ENCODE assay signal across 1 cellular context in the genomic region with DNA sequence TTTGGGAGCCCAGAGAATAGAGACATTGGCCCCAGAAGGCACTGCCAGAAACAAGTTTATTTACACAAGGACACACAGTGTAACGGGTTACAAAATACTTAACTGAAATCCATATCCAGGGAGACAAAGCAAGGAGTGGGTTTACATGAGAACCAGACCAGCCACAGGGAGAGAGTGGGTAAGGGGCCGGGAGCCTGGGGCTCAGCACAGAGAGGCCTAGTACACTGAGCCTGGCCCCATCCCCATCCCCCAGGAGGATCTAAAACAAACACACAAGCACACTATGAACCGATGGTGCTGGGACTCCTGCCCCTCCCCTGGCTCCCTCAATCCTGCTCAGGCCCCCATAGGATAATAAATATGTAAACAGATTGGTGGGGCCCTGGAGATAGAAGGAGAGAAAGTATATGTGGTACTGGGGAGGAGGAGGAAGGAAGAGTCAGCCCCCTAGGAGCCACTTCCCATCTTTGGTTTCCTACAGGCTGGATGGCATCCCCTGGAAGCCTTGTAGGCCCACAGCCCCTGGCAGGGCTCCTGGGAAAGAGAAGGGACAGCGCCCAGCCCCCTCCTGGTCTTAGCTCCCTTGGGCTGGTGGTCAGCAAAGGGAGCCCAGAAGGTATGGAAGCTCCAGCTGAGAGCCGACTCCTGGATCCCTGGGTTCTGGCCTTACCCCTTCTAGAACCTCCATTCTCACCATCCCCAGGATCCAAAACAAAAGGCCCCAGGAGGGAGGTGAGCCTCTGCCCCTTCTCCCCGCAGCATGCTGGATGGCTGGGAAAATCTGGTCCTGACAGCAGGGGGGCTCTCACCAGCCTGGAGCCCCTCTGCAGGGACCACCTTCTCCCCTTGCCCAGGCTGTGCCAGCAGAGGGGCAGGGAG.
A peak's percentile ranks its signal among the peaks of the same experiment; 100 is the strongest.
TF ChIP-seq lines count a peak whose summit lies in the region.

No MANE protein-coding gene starts in this region.

TF ChIP-seq in liver, 16 proteins besides CTCF, POLR2A, EP300 and RAD21 (continued from another document):
- no peak for TF ChIP-seq YY1 (IDR thresholded peaks at IDR 0.05)
- no peak for TF ChIP-seq EGR1 (IDR thresholded peaks at IDR 0.05; ENCODE audit: low read depth in 2 of 2)
- no peak for TF ChIP-seq REST (IDR thresholded peaks at IDR 0.05)
- TF ChIP-seq SP1 (IDR thresholded peaks at IDR 0.05), result no peak
- no peak for TF ChIP-seq GABPA (IDR thresholded peaks at IDR 0.05 in 1 of 2, conservative IDR thresholded peaks at IDR 0.05 in 1 of 2)
- no peak for TF ChIP-seq NR2F2 (IDR thresholded peaks at IDR 0.05)
- TF ChIP-seq FOXA1 (IDR thresholded peaks at IDR 0.05), result peak; percentile 34
